19 cellular contexts compared by ENCODE assay signal in genomic region chr11:69018924-69019323, GRCh38. TPM values are rescaled to one million over a fixed set of nuclear protein-coding genes. Genes with fewer than 3 reads are reported as not detected.
A peak's percentile ranks its signal among the peaks of the same experiment; 100 is the strongest.
DNase-seq lines count a peak whose midpoint lies in the region; ATAC-seq and TF ChIP-seq lines count a peak whose summit lies in the region.
"Had no signal": no experiment of that assay in that cellular context is flagged by ENCODE, and none has a peak within 500 bp of the region (broad histone marks: within the 10 kb centered on the region; RNA-seq: fewer than 3 reads in every experiment).

No MANE protein-coding gene starts in this region.

- no peak overlapping the region for H2AFZ ChIP-seq in IMR-90 (replicated peaks; ENCODE audit: low read length, poor library complexity)

- TF ChIP-seq POLR2A in IMR-90 (IDR thresholded peaks at IDR 0.05; ENCODE audit: low read depth, low read length): no peak

- DNase-seq in AG10803 (ENCODE audit: low read depth) (peak; percentile 94), IMR-90 (peak; percentile 71), fibroblast of mammary gland (ENCODE audit: low read depth) (peak; percentile 77), renal cortical epithelial cell (ENCODE audit: low read depth) (peak; percentile 59), MG63 (no peak)
- no peak for DNase-seq in stimulated activated CD4-positive, alpha-beta T cell treated with anti-CD3 and anti-CD28 coated beads, Interleukin-1b, Interleukin-23, amount 100 ng/mL, for 48 hours
- DNase-seq in activated CD4-positive, alpha-beta memory T cell treated with anti-CD3 and anti-CD28 coated beads for 36 hours: no peak
- DNase-seq: ACHN; activated naive CD4-positive, alpha-beta T cell treated with Interleukin-2 at 50 U/mL for 16 hours; effector memory CD4-positive, alpha-beta T cell; NCI-H1694 treated with DMSO at 0.1 percent for 48 hours; NCI-H446 treated with DMSO at 0.1 percent for 48 hours; SHP77; T-helper 17 cell had no signal

- no peak overlapping the region for H3K27ac Mint-ChIP-seq in activated CD4-positive, alpha-beta memory T cell treated with anti-CD3 and anti-CD28 coated beads for 36 hours
- H3K27ac Mint-ChIP-seq: T-helper 17 cell had no signal

- TF ChIP-seq RAD21 in IMR-90 (IDR thresholded peaks at IDR 0.05; ENCODE audit: low read length): no peak

- no TSS peak for BruUV-seq in IMR-90 (replicated peaks; lab: Mats Ljungman, UMichigan)

- H3K9me1 ChIP-seq in IMR-90 (ENCODE audit: insufficient read depth, low read length): no peaks in the 10 kb centered on the region

- intact Hi-C loops in IMR-90 (cut with micrococcal nuclease): no loop called here
- intact Hi-C loops in activated CD4-positive, alpha-beta memory T cell treated with anti-CD3 and anti-CD28 coated beads for 36 hours (cut with micrococcal nuclease): no loop called here

- no peaks in the 10 kb centered on the region for H3K36me3 ChIP-seq in IMR-90 (ENCODE audit: control insufficient read depth, insufficient read depth, low read length)
- no peaks in the 10 kb centered on the region for H3K36me3 ChIP-seq in MG63

- no peak overlapping the region for H3K56ac ChIP-seq in IMR-90 (ENCODE audit: extremely low read depth, insufficient read depth, low read length)

- no peak overlapping the region for H2BK5ac ChIP-seq in IMR-90 (ENCODE audit: low read depth, low read length, poor library complexity, severe bottlenecking)

- H3K4me3 Mint-ChIP-seq in activated CD4-positive, alpha-beta memory T cell treated with anti-CD3 and anti-CD28 coated beads for 36 hours: no peak overlapping the region
- H3K4me3 Mint-ChIP-seq: T-helper 17 cell had no signal

- POLR2A ChIA-PET in IMR-90 (lab: Charles Lee; ENCODE audit: unreplicated experiment): no interaction called here
- POLR2A ChIA-PET in activated CD4-positive, alpha-beta memory T cell treated with anti-CD3 and anti-CD28 coated beads for 36 hours (lab: Charles Lee): no interaction called here

- no peak overlapping the region for H4K91ac ChIP-seq in IMR-90 (ENCODE audit: insufficient read depth, low read depth, low read length)

- no peaks in the 10 kb centered on the region; a peak in 1 of 4 replicates for H3K79me1 ChIP-seq in IMR-90 (ENCODE audit: low read depth in 1 of 2, low read length in 2 of 2)

- H2BK120ac ChIP-seq in IMR-90 (ENCODE audit: low read depth, low read length): no peak overlapping the region

- no peaks in the 10 kb centered on the region for H3K36me3 Mint-ChIP-seq in activated CD4-positive, alpha-beta memory T cell treated with anti-CD3 and anti-CD28 coated beads for 36 hours

- H3K9me3 ChIP-seq in IMR-90 (ENCODE audit: control insufficient read depth, insufficient read depth, low read length) (no peaks in the 10 kb centered on the region), MG63 (no peaks in the 10 kb centered on the region)

- peaks cover 14% of the 10 kb centered on the region for H3K4me1 ChIP-seq in IMR-90 (ENCODE audit: control insufficient read depth, insufficient read depth, low read length)

- no peak overlapping the region for H3K23ac ChIP-seq in IMR-90 (ENCODE audit: low read depth, low read length)

- no peak overlapping the region for H3K9ac ChIP-seq in IMR-90 (ENCODE audit: low read depth, low read length)

- CTCF ChIA-PET in IMR-90 (lab: Yijun Ruan, JAX): no interaction called here
- CTCF ChIA-PET in activated CD4-positive, alpha-beta memory T cell treated with anti-CD3 and anti-CD28 coated beads for 36 hours (lab: Charles Lee): no interaction called here

- peaks cover 3% of the 10 kb centered on the region for H3K27me3 Mint-ChIP-seq in activated CD4-positive, alpha-beta memory T cell treated with anti-CD3 and anti-CD28 coated beads for 36 hours

- no peaks in the 10 kb centered on the region for H3K4me1 Mint-ChIP-seq in activated CD4-positive, alpha-beta memory T cell treated with anti-CD3 and anti-CD28 coated beads for 36 hours (ENCODE audit: low read depth)
- H3K4me1 Mint-ChIP-seq: T-helper 17 cell had no signal

- no peak overlapping the region for H3K18ac ChIP-seq in IMR-90 (ENCODE audit: low read depth, low read length)

- no peaks in the 10 kb centered on the region for H4K20me1 ChIP-seq in IMR-90 (ENCODE audit: insufficient read depth, low read length)

- dilution Hi-C loops in IMR-90 (cut with HindIII; ENCODE audit: low sequenced_read_pairs, unreplicated experiment): no loop called here

- peak; percentile 38 for TF ChIP-seq CTCF in AG10803 (conservative IDR thresholded peaks at IDR 0.05; ENCODE audit: low read length)
- 0 out of 2 replicates have a peak, but pooled peaks have one; percentile 3 for TF ChIP-seq CTCF in IMR-90 (conservative IDR thresholded peaks at IDR 0.05; ENCODE audit: low read depth, low read length)
- no peak for TF ChIP-seq CTCF in fibroblast of mammary gland (conservative IDR thresholded peaks at IDR 0.05; ENCODE audit: control insufficient read depth, insufficient read depth, low read depth, low read length)

- no peak overlapping the region for H3K27ac ChIP-seq in IMR-90 (ENCODE audit: insufficient read depth, low read length)

- ATAC-seq in IMR-90 (ENCODE audit: low read depth) (no peak), esophagus mucosa (no peak)
- ATAC-seq: activated CD4-positive, CD25-positive, alpha-beta regulatory T cell treated with anti-CD3 and anti-CD28 coated beads, Interleukin-2, amount 50 U/mL, for 24 hours; T-helper 17 cell had no signal

- H3K4me3 ChIP-seq in AG10803 (ENCODE audit: low read length) (no peak overlapping the region), IMR-90 (ENCODE audit: insufficient read depth, low read depth, low read length) (no peak overlapping the region), fibroblast of mammary gland (ENCODE audit: control insufficient read depth, low read depth, low read length) (no peak overlapping the region), MG63 (no peak overlapping the region)
- H3K4me3 ChIP-seq: lung had no signal

- no peak overlapping the region for H2BK15ac ChIP-seq in IMR-90 (ENCODE audit: low read depth, low read length)

- no peak overlapping the region for H3K14ac ChIP-seq in IMR-90 (replicated peaks; ENCODE audit: low read depth, low read length)

- no peak overlapping the region for H4K8ac ChIP-seq in IMR-90 (ENCODE audit: low read depth in 2 of 2, low read length in 2 of 2)

- 80% methylated on average over 1 of the region's 13 CpGs; no CpG with 5 or more reads in 1 of the 2 experiments for WGBS in IMR-90 (ENCODE audit: extremely low coverage in 2 of 2, insufficient read length in 1 of 2), 2 experiments

- H3K27me3 ChIP-seq in IMR-90 (ENCODE audit: control insufficient read depth, insufficient read depth, low read length): no peaks in the 10 kb centered on the region
- H3K27me3 ChIP-seq in MG63: no peaks in the 10 kb centered on the region

- in situ Hi-C loops in IMR-90 (cut with MboI; ENCODE audit: low sequenced_read_pairs): no loop called here

- no peak overlapping the region for H4K5ac ChIP-seq in IMR-90 (ENCODE audit: low read depth, low read length)

- no peak overlapping the region for H3K4ac ChIP-seq in IMR-90 (ENCODE audit: low read depth, low read length)

- no peak overlapping the region; the same call in 1 of the 2 replicates for H2AK5ac ChIP-seq in IMR-90 (ENCODE audit: low read depth, low read length)

- H3K4me2 ChIP-seq in IMR-90 (ENCODE audit: low read depth, low read length): no peak overlapping the region

- no peaks in the 10 kb centered on the region for H3K9me3 Mint-ChIP-seq in activated CD4-positive, alpha-beta memory T cell treated with anti-CD3 and anti-CD28 coated beads for 36 hours

- H2AK9ac ChIP-seq in IMR-90 (replicated peaks; ENCODE audit: low read depth, low read length, poor library complexity): no peak overlapping the region

- no peak overlapping the region for H2BK20ac ChIP-seq in IMR-90 (ENCODE audit: low read depth, low read length)

TF ChIP-seq in IMR-90, 13 proteins besides CTCF, POLR2A, EP300 and RAD21:
- TF ChIP-seq CEBPB (IDR thresholded peaks at IDR 0.05; ENCODE audit: low read depth, low read length) (no peak), BHLHE40 (IDR thresholded peaks at IDR 0.05; ENCODE audit: low read depth, low read length) (no peak; the same call in 1 of the 2 replicates)

RNA-seq across cellular contexts. Expression of gene MRGPRF, which starts 5.9 kb away (rescaled TPM):
- total RNA-seq in IMR-90 (2012; rRNA removed) (5.8 and 6.3 TPM in 2 replicates), renal cortical epithelial cell (0.10 TPM in 1 of 2 replicates, not detected in the other), esophagus mucosa (1.7 TPM)
- 27.3 and 28.8 TPM in 2 replicates for polyA plus RNA-seq in IMR-90 (2012; rRNA removed)
- polyA plus RNA-seq in IMR-90 (2012; cell fraction: cytosol; rRNA removed): 27.9 and 54.6 TPM in 2 replicates
- polyA plus RNA-seq in IMR-90 (2012; cell fraction: nucleus; rRNA removed; ENCODE audit: low replicate concordance): 17.5 and 36.2 TPM in 2 replicates
- 2.0 TPM in 1 of 2 replicates, not detected in the other for total RNA-seq in MG63 (2014; rRNA removed; shearing (Covaris generic); ENCODE audit: low replicate concordance)
- not detected for total RNA-seq in activated CD4-positive, alpha-beta memory T cell treated with anti-CD3 and anti-CD28 coated beads for 36 hours
- total RNA-seq: T-helper 17 cell had no signal
- polyA plus RNA-seq: neural cell had no signal

RNA-seq across cellular contexts. Expression of gene TPCN2, which starts 29.8 kb away (rescaled TPM):
- 3.1 and 3.4 TPM in 2 replicates for total RNA-seq in IMR-90 (2012; rRNA removed)
- 6.9 and 8.0 TPM in 2 replicates for polyA plus RNA-seq in IMR-90 (2012; rRNA removed)
- 5.9 and 7.4 TPM in 2 replicates for polyA plus RNA-seq in IMR-90 (2012; cell fraction: cytosol; rRNA removed)
- 41.5 and 56.5 TPM in 2 replicates for polyA plus RNA-seq in IMR-90 (2012; cell fraction: nucleus; rRNA removed; ENCODE audit: low replicate concordance)
- total RNA-seq in renal cortical epithelial cell: 9.9 and 15.6 TPM in 2 replicates
- 6.6 TPM for total RNA-seq in esophagus mucosa
- total RNA-seq in MG63 (2014; rRNA removed; shearing (Covaris generic); ENCODE audit: low replicate concordance): 2.4 and 5.4 TPM in 2 replicates
- total RNA-seq in activated CD4-positive, alpha-beta memory T cell treated with anti-CD3 and anti-CD28 coated beads for 36 hours: 10 to 100 TPM; 12.0 to 12.8 TPM

RNA-seq across cellular contexts. Expression of gene MRGPRD, which starts 38.1 kb away (rescaled TPM):
- total RNA-seq in IMR-90 (2012; rRNA removed): not detected in 2 replicates
- polyA plus RNA-seq in IMR-90 (2012; rRNA removed): not detected in 2 replicates
- polyA plus RNA-seq in IMR-90 (2012; cell fraction: cytosol; rRNA removed): not detected in 2 replicates
- polyA plus RNA-seq in IMR-90 (2012; cell fraction: nucleus; rRNA removed; ENCODE audit: low replicate concordance): not detected in 2 replicates
- total RNA-seq in renal cortical epithelial cell: not detected in 2 replicates
- not detected for total RNA-seq in esophagus mucosa
- total RNA-seq in MG63 (2014; rRNA removed; shearing (Covaris generic); ENCODE audit: low replicate concordance): not detected in 2 replicates
- total RNA-seq in activated CD4-positive, alpha-beta memory T cell treated with anti-CD3 and anti-CD28 coated beads for 36 hours: not detected
- total RNA-seq: cardiac septum, lung, T-helper 17 cell had no signal
- polyA plus RNA-seq: lung, neural cell had no signal

Comparison
In these comparisons a context has a peak if more than half of its experiments do, and no peak if none do; other contexts are left out.
1. DNase-seq: peak in AG10803 (single experiment), IMR-90 (single experiment), fibroblast of mammary gland (single experiment) and renal cortical epithelial cell (single experiment); none in stimulated activated CD4-positive, alpha-beta T cell treated with anti-CD3 and anti-CD28 coated beads, Interleukin-1b, Interleukin-23, amount 100 ng/mL, for 48 hours (single experiment), MG63 (single experiment) and activated CD4-positive, alpha-beta memory T cell treated with anti-CD3 and anti-CD28 coated beads for 36 hours (single experiment).